ENCODE assay signal across 8 cellular contexts in genomic region chr10:19788075-19788686, GRCh38. TPM values are rescaled to one million over a fixed set of nuclear protein-coding genes. Genes with fewer than 3 reads are reported as not detected.
A peak's percentile ranks its signal among the peaks of the same experiment; 100 is the strongest.
DNase-seq lines count a peak whose midpoint lies in the region; ATAC-seq and TF ChIP-seq lines count a peak whose summit lies in the region.

No MANE protein-coding gene starts in this region.

- intact Hi-C loops in A673 (cut with micrococcal nuclease; ENCODE audit: unreplicated experiment) (loop anchor here (5.0 kb wide), 3 partner anchors 161 to 376 kb away; no protein-coding TSS in a partner anchor), PC-9 (cut with micrococcal nuclease; ENCODE audit: unreplicated experiment) (no loop called here)

- no TSS peak for BruUV-seq in A673 (replicated peaks; lab: Mats Ljungman, UMichigan)
- no TSS peak for BruUV-seq in PC-9 (replicated peaks; lab: Mats Ljungman, UMichigan)

- H4K20me1 ChIP-seq in PC-9 (ENCODE audit: insufficient read depth) = no peaks in the 10 kb centered on the region

- peaks cover 24% of the 10 kb centered on the region for H3K4me1 ChIP-seq in A673 (ENCODE audit: insufficient read depth, low read length, poor library complexity, severe bottlenecking)
- H3K4me1 ChIP-seq in PC-9 (replicated peaks; ENCODE audit: insufficient read depth) = no peaks in the 10 kb centered on the region

- no peaks in the 10 kb centered on the region for H3K9me3 ChIP-seq in A673 (ENCODE audit: low read depth, low read length, poor library complexity, severe bottlenecking)
- no peaks in the 10 kb centered on the region for H3K9me3 ChIP-seq in PC-9 (ENCODE audit: insufficient read depth, low read depth)

- H3K79me2 ChIP-seq in PC-9 (ENCODE audit: low read depth) = no peaks in the 10 kb centered on the region

- ATAC-seq in HG02970 (IDR thresholded peaks at IDR 0.05; ENCODE audit: low FRiP score, unreplicated experiment) (peak; percentile 78), HG03442 (IDR thresholded peaks at IDR 0.05; ENCODE audit: unreplicated experiment) (no peak), HG03457 (IDR thresholded peaks at IDR 0.05; ENCODE audit: unreplicated experiment) (no peak)

- no peak overlapping the region for H3K4me3 ChIP-seq in A673 (ENCODE audit: low read depth, low read length, poor library complexity, severe bottlenecking)
- no peak overlapping the region for H3K4me3 ChIP-seq in GM06990 (replicated peaks; ENCODE audit: low read depth, low read length)
- no peak overlapping the region for H3K4me3 ChIP-seq in PC-9

- H3K27ac Mint-ChIP-seq in endothelial cell (ENCODE audit: unreplicated experiment) = no peak overlapping the region

- H3K27ac ChIP-seq in A673 (ENCODE audit: low read depth, low read length, poor library complexity, severe bottlenecking) (no peak overlapping the region), PC-9 (no peak overlapping the region)

- no peaks in the 10 kb centered on the region for H3K9me3 Mint-ChIP-seq in endothelial cell (ENCODE audit: unreplicated experiment)

- H3K4me1 Mint-ChIP-seq in endothelial cell (ENCODE audit: unreplicated experiment) = peaks cover 4% of the 10 kb centered on the region

- no peaks in the 10 kb centered on the region for H3K9me2 ChIP-seq in PC-9 (ENCODE audit: insufficient read depth)

- CTCF ChIA-PET in A673 (lab: Charles Lee) = no interaction called here
- CTCF ChIA-PET in PC-9 (lab: Charles Lee) = no interaction called here

- H3K36me3 ChIP-seq in A673 (ENCODE audit: insufficient read depth, low read length, poor library complexity, severe bottlenecking) = no peaks in the 10 kb centered on the region
- no peaks in the 10 kb centered on the region for H3K36me3 ChIP-seq in GM06990 (ENCODE audit: control insufficient read depth, insufficient read depth, low read length)
- H3K36me3 ChIP-seq in PC-9 (ENCODE audit: low read depth) = no peaks in the 10 kb centered on the region

- no peaks in the 10 kb centered on the region for H3K36me3 Mint-ChIP-seq in endothelial cell (ENCODE audit: low read depth, unreplicated experiment)

- H3K4me2 ChIP-seq in PC-9 = no peak overlapping the region

- H3F3A ChIP-seq in PC-9 (ENCODE audit: insufficient read depth, low read depth) = no peaks in the 10 kb centered on the region

- peak; percentile 82 for DNase-seq in A673 (ENCODE audit: low spot score)
- no peak for DNase-seq in GM06990 (ENCODE audit: extremely low read depth, insufficient read length)
- DNase-seq in PC-9 = no peak
- peak; percentile 42 for DNase-seq in endothelial cell (ENCODE audit: low spot score)
- DNase-seq in non-pigmented ciliary epithelial cell (ENCODE audit: low read depth) = peak; percentile 43

- H3K27me3 ChIP-seq in A673 (replicated peaks; ENCODE audit: insufficient read depth, low read depth, low read length, poor library complexity) (no peaks in the 10 kb centered on the region), GM06990 (replicated peaks; ENCODE audit: control insufficient read depth, insufficient read depth, low read length) (no peaks in the 10 kb centered on the region), PC-9 (ENCODE audit: insufficient read depth, low read depth) (no peaks in the 10 kb centered on the region)

- POLR2A ChIA-PET in A673 (lab: Charles Lee; ENCODE audit: low non-redundant PET) = no interaction called here
- POLR2A ChIA-PET in PC-9 (lab: Charles Lee; ENCODE audit: unreplicated experiment) = no interaction called here

- peak; percentile 95 for TF ChIP-seq CTCF in A673 (conservative IDR thresholded peaks at IDR 0.05; ENCODE audit: low read depth, low read length)
- TF ChIP-seq CTCF in GM06990 (IDR thresholded peaks at IDR 0.05; ENCODE audit: insufficient read depth, low read length, poor library complexity, severe bottlenecking) = peak; percentile 89
- TF ChIP-seq CTCF in PC-9 (conservative IDR thresholded peaks at IDR 0.05) = peak; percentile 75
- TF ChIP-seq CTCF in endothelial cell (IDR thresholded peaks at IDR 0.05; ENCODE audit: unreplicated experiment) = peak; percentile 89

- H2AFZ ChIP-seq in PC-9 = no peak overlapping the region

- no peaks in the 10 kb centered on the region for H3K27me3 Mint-ChIP-seq in endothelial cell (ENCODE audit: unreplicated experiment)

- no peak overlapping the region for H3K4me3 Mint-ChIP-seq in endothelial cell (ENCODE audit: unreplicated experiment)

RNA-seq across cellular contexts. Expression of gene PLXDC2, which starts 28.1 kb away (rescaled TPM):
- total RNA-seq in A673 (2021) (69.6 and 74.8 TPM in 2 replicates), PC-9 (2021) (not detected in 2 replicates), endothelial cell (ENCODE audit: unreplicated experiment) (73.1 TPM)

Comparison
In these comparisons a context has a peak if more than half of its experiments do, and no peak if none do; other contexts are left out.
1. DNase-seq: peak in A673 (single experiment), endothelial cell (single experiment) and non-pigmented ciliary epithelial cell (single experiment); none in GM06990 (single experiment) and PC-9 (0 of 2).
2. RNA of gene PLXDC2, which starts 28.1 kb away (total RNA-seq): 69.6 to 74.8 TPM in A673 and 73.1 TPM in endothelial cell (single experiment); not detected in PC-9; every median in the first group is over 10 times any median in the second.
3. Peak in every context shown above with its lines, with median percentiles within 50 percentile points of each other: CTCF ChIP-seq.